6 cellular contexts compared by ENCODE assay signal in the genomic region with DNA sequence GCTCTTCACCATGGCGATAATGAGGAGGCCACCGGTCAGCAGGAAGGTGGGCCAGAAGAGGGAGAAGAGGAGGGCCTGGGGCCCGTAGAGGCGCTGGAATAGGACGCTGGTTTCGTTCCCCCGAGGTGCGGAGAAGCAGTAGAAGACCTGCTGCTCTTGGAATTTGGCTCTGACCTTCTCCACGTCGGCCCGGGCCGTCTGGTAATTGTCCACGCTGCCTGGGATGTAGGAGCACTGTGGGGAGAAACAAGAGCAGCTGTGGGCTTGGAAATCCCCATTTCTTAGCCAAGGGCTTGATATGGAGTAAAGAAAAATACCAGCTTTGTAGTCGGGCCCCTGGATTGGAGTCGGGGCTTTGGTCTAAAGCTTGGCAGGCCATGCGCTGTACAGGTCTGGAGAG. TPM values are rescaled to one million over a fixed set of nuclear protein-coding genes. Genes with fewer than 3 reads are reported as not detected.
"Had no signal": no experiment of that assay in that cellular context is flagged by ENCODE, and none has a peak within 500 bp of the region (broad histone marks: within the 10 kb centered on the region; RNA-seq: fewer than 3 reads in every experiment).

No MANE protein-coding gene starts in this region.

- H2AFZ ChIP-seq: GM23248 had no signal

- H3K4me3 ChIP-seq: GM23248, K562 had no signal

- H3K27ac ChIP-seq: GM23248 had no signal

- H3K9ac ChIP-seq: GM23248 had no signal

- DNase-seq: GM23248, H9, HCEC 1CT, IMR-90 had no signal

- ATAC-seq: K562 had no signal

- H3K4me3 Mint-ChIP-seq: H9 had no signal

RNA-seq across cellular contexts. Expression of gene KCNMB1, which starts 10.4 kb away (rescaled TPM):
- total RNA-seq: GM23248, HT-29, IMR-90, K562 had no signal
- polyA plus RNA-seq: GM23248, IMR-90, K562 had no signal
